Comparison of ENCODE assay signal across 18 cellular contexts in genomic region chr4:129550281-129550785, GRCh38.
A peak's percentile ranks its signal among the peaks of the same experiment; 100 is the strongest.
DNase-seq lines count a peak whose midpoint lies in the region; ATAC-seq and TF ChIP-seq lines count a peak whose summit lies in the region.
"Had no signal": no experiment of that assay in that cellular context is flagged by ENCODE, and none has a peak within 500 bp of the region (broad histone marks: within the 10 kb centered on the region; RNA-seq: fewer than 3 reads in every experiment).

No MANE protein-coding gene starts in this region.

- no peaks in the 10 kb centered on the region for H3K27me3 ChIP-seq in endodermal cell (ENCODE audit: control insufficient read depth, insufficient read depth, low read length, poor library complexity, severe bottlenecking)
- H3K27me3 ChIP-seq: BLaER1 had no signal

- H3K4me3 ChIP-seq in endodermal cell (ENCODE audit: low read length): no peak overlapping the region
- no peak overlapping the region for H3K4me3 ChIP-seq in retinal pigment epithelial cell (ENCODE audit: low read length)
- H3K4me3 ChIP-seq: BLaER1 had no signal

- H3K36me3 Mint-ChIP-seq in endodermal cell (ENCODE audit: low read depth) (no peaks in the 10 kb centered on the region), mesothelial cell of epicardium (no peaks in the 10 kb centered on the region)
- H3K36me3 Mint-ChIP-seq: CD4-positive, alpha-beta memory T cell had no signal

- H3K27me3 Mint-ChIP-seq in endodermal cell (ENCODE audit: insufficient read depth): no peaks in the 10 kb centered on the region
- H3K27me3 Mint-ChIP-seq in mesothelial cell of epicardium (ENCODE audit: low read depth): no peaks in the 10 kb centered on the region

- H3K36me3 ChIP-seq in endodermal cell (ENCODE audit: control insufficient read depth, insufficient read depth, low read length): no peaks in the 10 kb centered on the region
- H3K36me3 ChIP-seq: BLaER1 had no signal

- H3K4me3 Mint-ChIP-seq in endodermal cell (no peak overlapping the region), mesothelial cell of epicardium (no peak overlapping the region)
- H3K4me3 Mint-ChIP-seq: CD4-positive, alpha-beta memory T cell had no signal

- H3K27ac Mint-ChIP-seq in endodermal cell (no peak overlapping the region), mesothelial cell of epicardium (peak overlapping the region; percentile 73)
- H3K27ac Mint-ChIP-seq: CD4-positive, alpha-beta memory T cell had no signal

- ATAC-seq in HG03039 (IDR thresholded peaks at IDR 0.05; ENCODE audit: unreplicated experiment): no peak
- ATAC-seq: HCT116 had no signal

- TF ChIP-seq CTCF in endodermal cell (conservative IDR thresholded peaks at IDR 0.05) (no peak), mesothelial cell of epicardium (IDR thresholded peaks at IDR 0.05; ENCODE audit: unreplicated experiment) (no peak), retinal pigment epithelial cell (conservative IDR thresholded peaks at IDR 0.05; ENCODE audit: low read depth, low read length) (no peak), RWPE1 (conservative IDR thresholded peaks at IDR 0.05; ENCODE audit: low read depth) (no peak), GM10248 (IDR thresholded peaks at IDR 0.05; ENCODE audit: control extremely low read depth, extremely low read depth, low read depth, missing control alignments) (no peak)

- H3K27ac ChIP-seq in endodermal cell (ENCODE audit: low read depth, low read length) (peak overlapping the region; percentile 70), RWPE1 (no peak overlapping the region)
- H3K27ac ChIP-seq: BLaER1 had no signal

- no peak overlapping the region for H3K9ac ChIP-seq in endodermal cell (ENCODE audit: extremely low read depth, low read length, poor library complexity, severe bottlenecking)
- H3K9ac ChIP-seq: BLaER1 had no signal

- no peaks in the 10 kb centered on the region for H3K9me3 ChIP-seq in endodermal cell (ENCODE audit: control insufficient read depth, low read length)
- H3K9me3 ChIP-seq: BLaER1 had no signal

- peak; percentile 7 for DNase-seq in amniotic epithelial cell (ENCODE audit: low read depth)
- DNase-seq in endodermal cell: no peak
- no peak for DNase-seq in mesothelial cell of epicardium (ENCODE audit: low spot score in 2 of 2, unreplicated experiment in 2 of 2)
- peak; percentile 66 for DNase-seq in retinal pigment epithelial cell (ENCODE audit: low read depth)
- DNase-seq in RWPE1 (ENCODE audit: low spot score): no peak
- no peak for DNase-seq in GM10248 (ENCODE audit: extremely low spot score)
- DNase-seq: CD4-positive, alpha-beta memory T cell; DMS53; GOT3; KBM-7; NCI-H1105 treated with DMSO at 0.1 percent for 48 hours; NCI-H1694; NCI-H510A; NCI-H748 treated with DMSO at 0.1 percent for 48 hours; SHP77 treated with DMSO at 0.1 percent for 48 hours had no signal

- H3K4me1 Mint-ChIP-seq in endodermal cell (no peaks in the 10 kb centered on the region), mesothelial cell of epicardium (peaks cover 12% of the 10 kb centered on the region)
- H3K4me1 Mint-ChIP-seq: CD4-positive, alpha-beta memory T cell had no signal

- H3K9me3 Mint-ChIP-seq in endodermal cell (no peaks in the 10 kb centered on the region), mesothelial cell of epicardium (no peaks in the 10 kb centered on the region)
- H3K9me3 Mint-ChIP-seq: CD4-positive, alpha-beta memory T cell had no signal

- CTCF ChIA-PET in RWPE1 (lab: Yijun Ruan, JAX) (interaction anchor here (0.7 kb wide), 1 partner anchor 8 kb away, joined by 4 read pairs; no protein-coding TSS in a partner anchor), GM10248 (lab: Yijun Ruan, JAX) (interaction anchor here (0.8 to 1.1 kb wide), 2 partner anchors 23 to 91 kb away, joined by 3 read pairs; no protein-coding TSS in a partner anchor)

- POLR2A ChIA-PET in RWPE1 (lab: Yijun Ruan, JAX; ENCODE audit: low non-redundant PET): no interaction called here
- POLR2A ChIA-PET in GM10248 (lab: Yijun Ruan, JAX): no interaction called here

- H3K4me1 ChIP-seq in endodermal cell (ENCODE audit: control insufficient read depth, insufficient read depth, low read length): no peaks in the 10 kb centered on the region
- H3K4me1 ChIP-seq: BLaER1 had no signal

- WGBS in endodermal cell (ENCODE audit: insufficient coverage in 1 of 2, insufficient read length in 1 of 2), 2 experiments: 70 to 89% methylated on average over 1 of the region's 1 CpG

Comparison
In these comparisons a context has a peak if more than half of its experiments do, and no peak if none do; other contexts are left out.
1. DNase-seq: peak in amniotic epithelial cell (single experiment) and retinal pigment epithelial cell (single experiment); none in endodermal cell (single experiment), mesothelial cell of epicardium (0 of 2), RWPE1 (single experiment) and GM10248 (single experiment).